Comparison of ENCODE assay signal across 14 cellular contexts in the genomic region with DNA sequence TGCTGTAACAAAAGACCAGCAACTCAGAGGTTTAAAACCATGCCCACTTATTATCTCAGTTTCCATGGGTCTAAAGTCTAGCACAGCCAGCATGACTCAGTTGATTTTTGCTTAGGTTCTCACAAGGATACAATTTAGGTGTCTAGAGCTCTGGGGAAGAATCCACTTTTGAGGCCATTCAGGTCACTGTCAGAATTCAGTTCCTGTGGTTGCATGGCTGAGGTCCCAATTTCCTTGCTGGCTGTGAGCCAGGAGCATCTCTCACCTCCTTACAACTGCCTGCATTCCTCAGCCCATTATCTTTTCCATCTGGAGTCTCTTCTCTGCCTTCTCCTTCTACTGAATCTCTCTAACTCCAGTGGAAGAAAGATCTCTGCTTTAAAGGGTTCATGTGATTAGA.
"Had no signal": no experiment of that assay in that cellular context is flagged by ENCODE, and none has a peak within 500 bp of the region (broad histone marks: within the 10 kb centered on the region; RNA-seq: fewer than 3 reads in every experiment).

No MANE protein-coding gene starts in this region.

- H2AFZ ChIP-seq: parathyroid adenoma had no signal

- H3K4me3 ChIP-seq: dorsolateral prefrontal cortex, tibial nerve, vagina had no signal

- H3K9ac ChIP-seq: parathyroid adenoma had no signal

- H3K27me3 Mint-ChIP-seq: activated naive CD4-positive, alpha-beta T cell treated with anti-CD3 and anti-CD28 coated beads, Interleukin-2, amount 50 U/mL, for 24 hours; naive B cell had no signal

- DNase-seq: activated CD4-positive, alpha-beta T cell treated with anti-CD3 and anti-CD28 coated beads, Interleukin-2, amount 50 U/mL, for 1 hour; activated CD4-positive, CD25-positive, alpha-beta regulatory T cell; kidney; naive B cell; small intestine; T-helper 2 cell had no signal

- ATAC-seq: stimulated activated effector memory CD8-positive, alpha-beta T cell treated with anti-CD3 and anti-CD28 coated beads, Interleukin-12 subunit alpha, Interleukin-12 subunit beta, amount 100 ng/mL, for 72 hours had no signal

- H3K27ac ChIP-seq: parathyroid adenoma, tibial nerve, vagina had no signal

- H3K36me3 Mint-ChIP-seq: brain; naive B cell; stimulated activated effector memory CD8-positive, alpha-beta T cell treated with anti-CD3 and anti-CD28 coated beads, Interleukin-12 subunit alpha, Interleukin-12 subunit beta, amount 100 ng/mL, for 72 hours had no signal

- FAIRE-seq: frontal cortex, kidney, small intestine had no signal

- H3K79me2 ChIP-seq: parathyroid adenoma had no signal

- H3K36me3 ChIP-seq: tibial nerve, vagina had no signal

- H3K27me3 ChIP-seq: dorsolateral prefrontal cortex, tibial nerve, vagina had no signal

- H3K27ac Mint-ChIP-seq: activated naive CD4-positive, alpha-beta T cell treated with anti-CD3 and anti-CD28 coated beads, Interleukin-2, amount 50 U/mL, for 24 hours; naive B cell; stimulated activated effector memory CD8-positive, alpha-beta T cell treated with anti-CD3 and anti-CD28 coated beads, Interleukin-12 subunit alpha, Interleukin-12 subunit beta, amount 100 ng/mL, for 72 hours had no signal

- H3K4me1 Mint-ChIP-seq: naive B cell had no signal

- H3K9me3 ChIP-seq: vagina had no signal

- H3K4me1 ChIP-seq: parathyroid adenoma, tibial nerve, vagina had no signal

- H3K4me3 Mint-ChIP-seq: activated naive CD4-positive, alpha-beta T cell treated with anti-CD3 and anti-CD28 coated beads, Interleukin-2, amount 50 U/mL, for 24 hours; brain; naive B cell; stimulated activated effector memory CD8-positive, alpha-beta T cell treated with anti-CD3 and anti-CD28 coated beads, Interleukin-12 subunit alpha, Interleukin-12 subunit beta, amount 100 ng/mL, for 72 hours had no signal
